ENCODE assay signal across 1 cellular context in the genomic region with DNA sequence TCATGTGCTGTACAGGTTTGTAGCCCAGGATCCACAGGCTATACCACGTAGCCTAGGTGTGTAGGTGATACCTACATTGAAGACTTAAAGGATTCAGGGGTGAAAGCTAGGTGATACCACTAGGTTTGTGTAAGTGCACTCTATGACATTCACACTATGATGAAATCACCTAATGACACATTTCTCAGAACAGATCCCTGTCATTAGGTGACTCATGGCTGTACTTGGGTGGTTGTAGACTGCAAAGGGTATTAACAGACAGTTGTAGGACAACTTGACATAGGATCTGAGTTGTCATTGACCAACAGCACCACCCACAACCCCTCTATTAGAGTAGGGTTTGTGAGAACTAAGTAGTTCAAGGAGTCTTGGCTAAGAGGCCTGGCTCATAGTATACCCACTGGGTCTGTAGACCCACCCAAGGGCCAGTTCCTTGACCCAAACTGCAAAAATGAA.
A peak's percentile ranks its signal among the peaks of the same experiment; 100 is the strongest.
TF ChIP-seq lines count a peak whose summit lies in the region.

No MANE protein-coding gene starts in this region.

TF ChIP-seq in K562, 482 proteins besides CTCF, POLR2A, EP300 and RAD21 (continues in another document):
- TF ChIP-seq, protein P1, sequence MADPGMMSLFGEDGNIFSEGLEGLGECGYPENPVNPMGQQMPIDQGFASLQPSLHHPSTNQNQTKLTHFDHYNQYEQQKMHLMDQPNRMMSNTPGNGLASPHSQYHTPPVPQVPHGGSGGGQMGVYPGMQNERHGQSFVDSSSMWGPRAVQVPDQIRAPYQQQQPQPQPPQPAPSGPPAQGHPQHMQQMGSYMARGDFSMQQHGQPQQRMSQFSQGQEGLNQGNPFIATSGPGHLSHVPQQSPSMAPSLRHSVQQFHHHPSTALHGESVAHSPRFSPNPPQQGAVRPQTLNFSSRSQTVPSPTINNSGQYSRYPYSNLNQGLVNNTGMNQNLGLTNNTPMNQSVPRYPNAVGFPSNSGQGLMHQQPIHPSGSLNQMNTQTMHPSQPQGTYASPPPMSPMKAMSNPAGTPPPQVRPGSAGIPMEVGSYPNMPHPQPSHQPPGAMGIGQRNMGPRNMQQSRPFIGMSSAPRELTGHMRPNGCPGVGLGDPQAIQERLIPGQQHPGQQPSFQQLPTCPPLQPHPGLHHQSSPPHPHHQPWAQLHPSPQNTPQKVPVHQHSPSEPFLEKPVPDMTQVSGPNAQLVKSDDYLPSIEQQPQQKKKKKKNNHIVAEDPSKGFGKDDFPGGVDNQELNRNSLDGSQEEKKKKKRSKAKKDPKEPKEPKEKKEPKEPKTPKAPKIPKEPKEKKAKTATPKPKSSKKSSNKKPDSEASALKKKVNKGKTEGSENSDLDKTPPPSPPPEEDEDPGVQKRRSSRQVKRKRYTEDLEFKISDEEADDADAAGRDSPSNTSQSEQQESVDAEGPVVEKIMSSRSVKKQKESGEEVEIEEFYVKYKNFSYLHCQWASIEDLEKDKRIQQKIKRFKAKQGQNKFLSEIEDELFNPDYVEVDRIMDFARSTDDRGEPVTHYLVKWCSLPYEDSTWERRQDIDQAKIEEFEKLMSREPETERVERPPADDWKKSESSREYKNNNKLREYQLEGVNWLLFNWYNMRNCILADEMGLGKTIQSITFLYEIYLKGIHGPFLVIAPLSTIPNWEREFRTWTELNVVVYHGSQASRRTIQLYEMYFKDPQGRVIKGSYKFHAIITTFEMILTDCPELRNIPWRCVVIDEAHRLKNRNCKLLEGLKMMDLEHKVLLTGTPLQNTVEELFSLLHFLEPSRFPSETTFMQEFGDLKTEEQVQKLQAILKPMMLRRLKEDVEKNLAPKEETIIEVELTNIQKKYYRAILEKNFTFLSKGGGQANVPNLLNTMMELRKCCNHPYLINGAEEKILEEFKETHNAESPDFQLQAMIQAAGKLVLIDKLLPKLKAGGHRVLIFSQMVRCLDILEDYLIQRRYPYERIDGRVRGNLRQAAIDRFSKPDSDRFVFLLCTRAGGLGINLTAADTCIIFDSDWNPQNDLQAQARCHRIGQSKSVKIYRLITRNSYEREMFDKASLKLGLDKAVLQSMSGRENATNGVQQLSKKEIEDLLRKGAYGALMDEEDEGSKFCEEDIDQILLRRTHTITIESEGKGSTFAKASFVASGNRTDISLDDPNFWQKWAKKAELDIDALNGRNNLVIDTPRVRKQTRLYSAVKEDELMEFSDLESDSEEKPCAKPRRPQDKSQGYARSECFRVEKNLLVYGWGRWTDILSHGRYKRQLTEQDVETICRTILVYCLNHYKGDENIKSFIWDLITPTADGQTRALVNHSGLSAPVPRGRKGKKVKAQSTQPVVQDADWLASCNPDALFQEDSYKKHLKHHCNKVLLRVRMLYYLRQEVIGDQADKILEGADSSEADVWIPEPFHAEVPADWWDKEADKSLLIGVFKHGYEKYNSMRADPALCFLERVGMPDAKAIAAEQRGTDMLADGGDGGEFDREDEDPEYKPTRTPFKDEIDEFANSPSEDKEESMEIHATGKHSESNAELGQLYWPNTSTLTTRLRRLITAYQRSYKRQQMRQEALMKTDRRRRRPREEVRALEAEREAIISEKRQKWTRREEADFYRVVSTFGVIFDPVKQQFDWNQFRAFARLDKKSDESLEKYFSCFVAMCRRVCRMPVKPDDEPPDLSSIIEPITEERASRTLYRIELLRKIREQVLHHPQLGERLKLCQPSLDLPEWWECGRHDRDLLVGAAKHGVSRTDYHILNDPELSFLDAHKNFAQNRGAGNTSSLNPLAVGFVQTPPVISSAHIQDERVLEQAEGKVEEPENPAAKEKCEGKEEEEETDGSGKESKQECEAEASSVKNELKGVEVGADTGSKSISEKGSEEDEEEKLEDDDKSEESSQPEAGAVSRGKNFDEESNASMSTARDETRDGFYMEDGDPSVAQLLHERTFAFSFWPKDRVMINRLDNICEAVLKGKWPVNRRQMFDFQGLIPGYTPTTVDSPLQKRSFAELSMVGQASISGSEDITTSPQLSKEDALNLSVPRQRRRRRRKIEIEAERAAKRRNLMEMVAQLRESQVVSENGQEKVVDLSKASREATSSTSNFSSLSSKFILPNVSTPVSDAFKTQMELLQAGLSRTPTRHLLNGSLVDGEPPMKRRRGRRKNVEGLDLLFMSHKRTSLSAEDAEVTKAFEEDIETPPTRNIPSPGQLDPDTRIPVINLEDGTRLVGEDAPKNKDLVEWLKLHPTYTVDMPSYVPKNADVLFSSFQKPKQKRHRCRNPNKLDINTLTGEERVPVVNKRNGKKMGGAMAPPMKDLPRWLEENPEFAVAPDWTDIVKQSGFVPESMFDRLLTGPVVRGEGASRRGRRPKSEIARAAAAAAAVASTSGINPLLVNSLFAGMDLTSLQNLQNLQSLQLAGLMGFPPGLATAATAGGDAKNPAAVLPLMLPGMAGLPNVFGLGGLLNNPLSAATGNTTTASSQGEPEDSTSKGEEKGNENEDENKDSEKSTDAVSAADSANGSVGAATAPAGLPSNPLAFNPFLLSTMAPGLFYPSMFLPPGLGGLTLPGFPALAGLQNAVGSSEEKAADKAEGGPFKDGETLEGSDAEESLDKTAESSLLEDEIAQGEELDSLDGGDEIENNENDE (IDR thresholded peaks at IDR 0.05; ENCODE audit: low read depth, low read length), result no peak
- TF ChIP-seq ZNF384 (IDR thresholded peaks at IDR 0.05; ENCODE audit: low read depth, low read length) (no peak), JUND (IDR thresholded peaks at IDR 0.05; ENCODE audit: borderline replicate concordance, low read depth, low read length) (peak; percentile 92), JUND (tag; IDR thresholded peaks at IDR 0.05; ENCODE audit: borderline replicate concordance, low read depth, low read length) (peak; percentile 91), STAT5A (IDR thresholded peaks at IDR 0.05; ENCODE audit: borderline replicate concordance, low read length) (peak; percentile 45), ZNF263 (CRISPR knock-in tag; IDR thresholded peaks at IDR 0.05; ENCODE audit: borderline replicate concordance) (no peak), FOXJ3 (CRISPR knock-in tag; IDR thresholded peaks at IDR 0.05) (no peak), FOSL1 (tag; conservative IDR thresholded peaks at IDR 0.05) (peak; percentile 98), DPF2 (IDR thresholded peaks at IDR 0.05) (0 out of 2 replicates have a peak, but pooled peaks have one; percentile 34), JUN (IDR thresholded peaks at IDR 0.05; ENCODE audit: borderline replicate concordance, low read depth, low read length) (peak; percentile 93), JUN (CRISPR knock-in tag; IDR thresholded peaks at IDR 0.05; ENCODE audit: borderline replicate concordance) (no peak), TAF15 (IDR thresholded peaks at IDR 0.05; ENCODE audit: low read depth, low read length) (no peak), TRIM24 (IDR thresholded peaks at IDR 0.05) (peak; percentile 19 to 75; a peak in 1 of 4 replicates), POLR3G (IDR thresholded peaks at IDR 0.05; ENCODE audit: extremely low read depth, insufficient read length, insufficient replicate concordance) (no peak), HDAC2 (IDR thresholded peaks at IDR 0.05) (no peak), FOXK1 (CRISPR knock-in tag; IDR thresholded peaks at IDR 0.05; ENCODE audit: borderline replicate concordance) (0 out of 2 replicates have a peak, but pooled peaks have one; percentile 41), ZEB2 (IDR thresholded peaks at IDR 0.05) (peak; percentile 67), MCM7 (IDR thresholded peaks at IDR 0.05) (no peak), CREB1 (IDR thresholded peaks at IDR 0.05) (no peak), CREB1 (CRISPR knock-in tag; IDR thresholded peaks at IDR 0.05) (peak; percentile 69; the same call in 1 of the 2 replicates), KLF6 (CRISPR knock-in tag; IDR thresholded peaks at IDR 0.05; ENCODE audit: borderline replicate concordance) (no peak), FOXA1 (IDR thresholded peaks at IDR 0.05; ENCODE audit: borderline replicate concordance) (no peak), ERF (CRISPR knock-in tag; IDR thresholded peaks at IDR 0.05) (no peak), ZNF79 (CRISPR knock-in tag; IDR thresholded peaks at IDR 0.05; ENCODE audit: low read depth) (no peak), MCM3 (IDR thresholded peaks at IDR 0.05) (no peak), CEBPG (CRISPR knock-in tag; IDR thresholded peaks at IDR 0.05) (peak; percentile 83), CEBPG (tag; conservative IDR thresholded peaks at IDR 0.05 in 1 of 2, IDR thresholded peaks at IDR 0.05 in 1 of 2) (peak; percentile 89 to 97), SMARCE1 (IDR thresholded peaks at IDR 0.05) (peak; percentile 74), MEF2A (IDR thresholded peaks at IDR 0.05; ENCODE audit: control insufficient read depth, low read depth, low read length) (no peak), ATF7 (IDR thresholded peaks at IDR 0.05) (peak; percentile 72)
- TF ChIP-seq, protein P2, sequence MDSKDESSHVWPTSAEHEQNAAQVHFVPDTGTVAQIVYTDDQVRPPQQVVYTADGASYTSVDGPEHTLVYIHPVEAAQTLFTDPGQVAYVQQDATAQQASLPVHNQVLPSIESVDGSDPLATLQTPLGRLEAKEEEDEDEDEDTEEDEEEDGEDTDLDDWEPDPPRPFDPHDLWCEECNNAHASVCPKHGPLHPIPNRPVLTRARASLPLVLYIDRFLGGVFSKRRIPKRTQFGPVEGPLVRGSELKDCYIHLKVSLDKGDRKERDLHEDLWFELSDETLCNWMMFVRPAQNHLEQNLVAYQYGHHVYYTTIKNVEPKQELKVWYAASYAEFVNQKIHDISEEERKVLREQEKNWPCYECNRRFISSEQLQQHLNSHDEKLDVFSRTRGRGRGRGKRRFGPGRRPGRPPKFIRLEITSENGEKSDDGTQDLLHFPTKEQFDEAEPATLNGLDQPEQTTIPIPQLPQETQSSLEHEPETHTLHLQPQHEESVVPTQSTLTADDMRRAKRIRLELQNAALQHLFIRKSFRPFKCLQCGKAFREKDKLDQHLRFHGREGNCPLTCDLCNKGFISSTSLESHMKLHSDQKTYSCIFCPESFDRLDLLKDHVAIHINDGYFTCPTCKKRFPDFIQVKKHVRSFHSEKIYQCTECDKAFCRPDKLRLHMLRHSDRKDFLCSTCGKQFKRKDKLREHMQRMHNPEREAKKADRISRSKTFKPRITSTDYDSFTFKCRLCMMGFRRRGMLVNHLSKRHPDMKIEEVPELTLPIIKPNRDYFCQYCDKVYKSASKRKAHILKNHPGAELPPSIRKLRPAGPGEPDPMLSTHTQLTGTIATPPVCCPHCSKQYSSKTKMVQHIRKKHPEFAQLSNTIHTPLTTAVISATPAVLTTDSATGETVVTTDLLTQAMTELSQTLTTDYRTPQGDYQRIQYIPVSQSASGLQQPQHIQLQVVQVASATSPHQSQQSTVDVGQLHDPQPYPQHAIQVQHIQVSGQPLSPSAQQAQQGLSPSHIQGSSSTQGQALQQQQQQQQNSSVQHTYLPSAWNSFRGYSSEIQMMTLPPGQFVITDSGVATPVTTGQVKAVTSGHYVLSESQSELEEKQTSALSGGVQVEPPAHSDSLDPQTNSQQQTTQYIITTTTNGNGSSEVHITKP (IDR thresholded peaks at IDR 0.05; ENCODE audit: partially characterized antibody), result peak; percentile 35
- TF ChIP-seq, protein P3, sequence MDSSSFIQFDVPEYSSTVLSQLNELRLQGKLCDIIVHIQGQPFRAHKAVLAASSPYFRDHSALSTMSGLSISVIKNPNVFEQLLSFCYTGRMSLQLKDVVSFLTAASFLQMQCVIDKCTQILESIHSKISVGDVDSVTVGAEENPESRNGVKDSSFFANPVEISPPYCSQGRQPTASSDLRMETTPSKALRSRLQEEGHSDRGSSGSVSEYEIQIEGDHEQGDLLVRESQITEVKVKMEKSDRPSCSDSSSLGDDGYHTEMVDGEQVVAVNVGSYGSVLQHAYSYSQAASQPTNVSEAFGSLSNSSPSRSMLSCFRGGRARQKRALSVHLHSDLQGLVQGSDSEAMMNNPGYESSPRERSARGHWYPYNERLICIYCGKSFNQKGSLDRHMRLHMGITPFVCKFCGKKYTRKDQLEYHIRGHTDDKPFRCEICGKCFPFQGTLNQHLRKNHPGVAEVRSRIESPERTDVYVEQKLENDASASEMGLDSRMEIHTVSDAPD (CRISPR knock-in tag; IDR thresholded peaks at IDR 0.05), result no peak
- TF ChIP-seq, protein P4, sequence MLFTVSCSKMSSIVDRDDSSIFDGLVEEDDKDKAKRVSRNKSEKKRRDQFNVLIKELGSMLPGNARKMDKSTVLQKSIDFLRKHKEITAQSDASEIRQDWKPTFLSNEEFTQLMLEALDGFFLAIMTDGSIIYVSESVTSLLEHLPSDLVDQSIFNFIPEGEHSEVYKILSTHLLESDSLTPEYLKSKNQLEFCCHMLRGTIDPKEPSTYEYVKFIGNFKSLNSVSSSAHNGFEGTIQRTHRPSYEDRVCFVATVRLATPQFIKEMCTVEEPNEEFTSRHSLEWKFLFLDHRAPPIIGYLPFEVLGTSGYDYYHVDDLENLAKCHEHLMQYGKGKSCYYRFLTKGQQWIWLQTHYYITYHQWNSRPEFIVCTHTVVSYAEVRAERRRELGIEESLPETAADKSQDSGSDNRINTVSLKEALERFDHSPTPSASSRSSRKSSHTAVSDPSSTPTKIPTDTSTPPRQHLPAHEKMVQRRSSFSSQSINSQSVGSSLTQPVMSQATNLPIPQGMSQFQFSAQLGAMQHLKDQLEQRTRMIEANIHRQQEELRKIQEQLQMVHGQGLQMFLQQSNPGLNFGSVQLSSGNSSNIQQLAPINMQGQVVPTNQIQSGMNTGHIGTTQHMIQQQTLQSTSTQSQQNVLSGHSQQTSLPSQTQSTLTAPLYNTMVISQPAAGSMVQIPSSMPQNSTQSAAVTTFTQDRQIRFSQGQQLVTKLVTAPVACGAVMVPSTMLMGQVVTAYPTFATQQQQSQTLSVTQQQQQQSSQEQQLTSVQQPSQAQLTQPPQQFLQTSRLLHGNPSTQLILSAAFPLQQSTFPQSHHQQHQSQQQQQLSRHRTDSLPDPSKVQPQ (CRISPR knock-in tag; IDR thresholded peaks at IDR 0.05; ENCODE audit: borderline replicate concordance), result no peak
- TF ChIP-seq, protein P5, sequence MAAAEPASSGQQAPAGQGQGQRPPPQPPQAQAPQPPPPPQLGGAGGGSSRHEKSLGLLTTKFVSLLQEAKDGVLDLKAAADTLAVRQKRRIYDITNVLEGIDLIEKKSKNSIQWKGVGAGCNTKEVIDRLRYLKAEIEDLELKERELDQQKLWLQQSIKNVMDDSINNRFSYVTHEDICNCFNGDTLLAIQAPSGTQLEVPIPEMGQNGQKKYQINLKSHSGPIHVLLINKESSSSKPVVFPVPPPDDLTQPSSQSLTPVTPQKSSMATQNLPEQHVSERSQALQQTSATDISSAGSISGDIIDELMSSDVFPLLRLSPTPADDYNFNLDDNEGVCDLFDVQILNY (CRISPR knock-in tag; IDR thresholded peaks at IDR 0.05), result 0 out of 2 replicates have a peak, but pooled peaks have one; percentile 54
- TF ChIP-seq, protein P6, sequence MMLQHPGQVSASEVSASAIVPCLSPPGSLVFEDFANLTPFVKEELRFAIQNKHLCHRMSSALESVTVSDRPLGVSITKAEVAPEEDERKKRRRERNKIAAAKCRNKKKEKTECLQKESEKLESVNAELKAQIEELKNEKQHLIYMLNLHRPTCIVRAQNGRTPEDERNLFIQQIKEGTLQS (IDR thresholded peaks at IDR 0.05), result peak; percentile 97
- TF ChIP-seq, protein P6 (CRISPR knock-in tag; conservative IDR thresholded peaks at IDR 0.05), result no peak
- TF ChIP-seq, protein P7, sequence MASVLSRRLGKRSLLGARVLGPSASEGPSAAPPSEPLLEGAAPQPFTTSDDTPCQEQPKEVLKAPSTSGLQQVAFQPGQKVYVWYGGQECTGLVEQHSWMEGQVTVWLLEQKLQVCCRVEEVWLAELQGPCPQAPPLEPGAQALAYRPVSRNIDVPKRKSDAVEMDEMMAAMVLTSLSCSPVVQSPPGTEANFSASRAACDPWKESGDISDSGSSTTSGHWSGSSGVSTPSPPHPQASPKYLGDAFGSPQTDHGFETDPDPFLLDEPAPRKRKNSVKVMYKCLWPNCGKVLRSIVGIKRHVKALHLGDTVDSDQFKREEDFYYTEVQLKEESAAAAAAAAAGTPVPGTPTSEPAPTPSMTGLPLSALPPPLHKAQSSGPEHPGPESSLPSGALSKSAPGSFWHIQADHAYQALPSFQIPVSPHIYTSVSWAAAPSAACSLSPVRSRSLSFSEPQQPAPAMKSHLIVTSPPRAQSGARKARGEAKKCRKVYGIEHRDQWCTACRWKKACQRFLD (CRISPR knock-in tag; IDR thresholded peaks at IDR 0.05), result no peak
